Comparison of ENCODE assay signal across 9 cellular contexts in the genomic region with DNA sequence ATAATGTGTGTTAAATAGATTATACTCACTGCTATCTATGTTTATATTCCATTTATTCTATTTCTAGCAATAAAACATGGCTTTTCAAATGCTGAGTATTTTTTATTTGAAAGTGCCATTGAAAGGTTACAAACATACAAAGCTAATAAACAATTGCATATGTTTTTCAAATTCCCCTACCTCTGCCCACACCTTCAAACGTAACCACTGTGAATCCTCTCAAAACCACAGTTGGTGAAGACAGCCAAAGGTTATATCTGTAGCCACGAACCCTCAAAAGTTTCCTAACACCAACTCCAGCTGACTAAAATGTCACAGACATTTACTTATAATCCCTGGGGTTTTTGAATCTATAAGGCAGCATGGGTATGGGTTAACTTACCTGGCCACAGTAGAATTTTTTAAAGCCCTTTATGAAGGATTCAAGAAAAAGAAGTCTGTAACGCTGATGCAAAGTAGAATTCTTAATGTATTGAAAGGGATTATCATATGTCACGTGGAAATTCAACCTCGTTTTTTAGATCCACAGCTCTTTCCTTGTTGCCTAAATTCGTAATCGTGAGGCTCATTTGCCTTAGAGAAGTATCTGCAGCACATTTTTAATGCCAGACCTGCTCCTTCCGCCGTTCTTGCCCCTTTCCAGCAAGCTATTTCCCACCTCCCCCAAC.
A peak's percentile ranks its signal among the peaks of the same experiment; 100 is the strongest.
DNase-seq lines count a peak whose midpoint lies in the region; ATAC-seq, FAIRE-seq and TF ChIP-seq lines count a peak whose summit lies in the region.
"Had no signal": no experiment of that assay in that cellular context is flagged by ENCODE, and none has a peak within 500 bp of the region (broad histone marks: within the 10 kb centered on the region; RNA-seq: fewer than 3 reads in every experiment).

No MANE protein-coding gene starts in this region.

- no peak for FAIRE-seq in kidney (lab: Jason Lieb, UNC)
- FAIRE-seq: colon had no signal

- CTCF ChIA-PET in WTC11 (lab: Charles Lee): no interaction called here

- H3K27me3 Mint-ChIP-seq in CD4-positive, CD25-positive, alpha-beta regulatory T cell: peaks cover under 1% of the 10 kb centered on the region
- H3K27me3 Mint-ChIP-seq in WTC11 (ENCODE audit: low read depth): no peaks in the 10 kb centered on the region

- peaks cover 0 to 3% (median 0%) of the 10 kb centered on the region in 7 donors for H3K9me3 Mint-ChIP-seq in CD4-positive, CD25-positive, alpha-beta regulatory T cell
- peaks cover 22% of the 10 kb centered on the region for H3K9me3 Mint-ChIP-seq in WTC11

- peaks cover 6% of the 10 kb centered on the region for H3K4me1 ChIP-seq in CD4-positive, CD25-positive, alpha-beta regulatory T cell (ENCODE audit: control insufficient read depth, insufficient read depth, low read length, poor library complexity, severe bottlenecking)
- H3K4me1 ChIP-seq in kidney (ENCODE audit: control insufficient read depth in 1 of 2, insufficient read depth in 1 of 2, low read depth in 1 of 2, low read length in 2 of 2) (peaks cover 0 to 3% of the 10 kb centered on the region in 2 donors), HAP-1 (no peaks in the 10 kb centered on the region), vagina (peaks cover 9% of the 10 kb centered on the region)

- peak overlapping the region; percentile 21 for H3K4me3 ChIP-seq in CD4-positive, CD25-positive, alpha-beta regulatory T cell (ENCODE audit: low read depth, low read length)
- H3K4me3 ChIP-seq in kidney (ENCODE audit: low read length in 2 of 2) (no peak overlapping the region), HAP-1 (no peak overlapping the region), vagina (no peak overlapping the region)

- H3K36me3 ChIP-seq in CD4-positive, CD25-positive, alpha-beta regulatory T cell (ENCODE audit: control insufficient read depth, insufficient read depth, low read length): no peaks in the 10 kb centered on the region
- H3K36me3 ChIP-seq in kidney (ENCODE audit: control insufficient read depth in 1 of 2, insufficient read depth in 2 of 2, low read length in 2 of 2) (no peaks in the 10 kb centered on the region), HAP-1 (replicated peaks) (no peaks in the 10 kb centered on the region), vagina (no peaks in the 10 kb centered on the region)

- H3K4me3 Mint-ChIP-seq in CD4-positive, CD25-positive, alpha-beta regulatory T cell: peak overlapping the region in 1 of 4 donors; percentile 31
- no peak overlapping the region for H3K4me3 Mint-ChIP-seq in WTC11

- POLR2A ChIA-PET in WTC11 (lab: Charles Lee): no interaction called here

- no peaks in the 10 kb centered on the region for H3K9me3 ChIP-seq in CD4-positive, CD25-positive, alpha-beta regulatory T cell (ENCODE audit: control insufficient read depth in 2 of 2, low read length in 2 of 2)
- H3K9me3 ChIP-seq in kidney (ENCODE audit: control insufficient read depth in 1 of 2, low read length in 2 of 2) (no peaks in the 10 kb centered on the region), HAP-1 (no peaks in the 10 kb centered on the region), vagina (no peaks in the 10 kb centered on the region)

- no peak overlapping the region for H3K9ac ChIP-seq in kidney (ENCODE audit: low read length in 2 of 2)

- intact Hi-C loops in kidney (cut with DNase I) (no loop called here), vagina (cut with DNase I) (no loop called here)

- H3K27ac ChIP-seq in CD4-positive, CD25-positive, alpha-beta regulatory T cell (ENCODE audit: insufficient read depth, low read length, poor library complexity, severe bottlenecking): no peak overlapping the region
- H3K27ac ChIP-seq in kidney (ENCODE audit: low read depth in 2 of 2, low read length in 2 of 2) (no peak overlapping the region), vagina (no peak overlapping the region)

- no peak overlapping the region for H3K27ac Mint-ChIP-seq in CD4-positive, CD25-positive, alpha-beta regulatory T cell
- H3K27ac Mint-ChIP-seq in WTC11: peak overlapping the region; percentile 3; the same call in 1 of the 2 replicates

- TF ChIP-seq CTCF in WTC11 (IDR thresholded peaks at IDR 0.05) (no peak), kidney (IDR thresholded peaks at IDR 0.05; ENCODE audit: borderline replicate concordance, extremely low read depth, insufficient read depth) (no peak), vagina (IDR thresholded peaks at IDR 0.05) (no peak)

- no peak for ATAC-seq in CD4-positive, CD25-positive, alpha-beta regulatory T cell (ENCODE audit: low read depth in 2 of 2)
- ATAC-seq in GM19328 (IDR thresholded peaks at IDR 0.05; ENCODE audit: unreplicated experiment) (peak; percentile 51), HG03025 (IDR thresholded peaks at IDR 0.05; ENCODE audit: low FRiP score, unreplicated experiment) (peak; percentile 44), WTC11 (no peak)

- TF ChIP-seq POLR2A in vagina (IDR thresholded peaks at IDR 0.05): no peak

- peak in 1 of 3 donors; percentile 18 for DNase-seq in CD4-positive, CD25-positive, alpha-beta regulatory T cell
- DNase-seq in WTC11 (ENCODE audit: low spot score): no peak
- no peak for DNase-seq in kidney
- no peak for DNase-seq in HAP-1 (ENCODE audit: low spot score in 2 of 2)
- no peak for DNase-seq in stimulated activated CD4-positive, alpha-beta T cell treated with anti-CD3 and anti-CD28 coated beads, Interleukin-2, amount 100 ng/mL, for 48 hours
- no peak for DNase-seq in vagina (ENCODE audit: extremely low spot score in 2 of 2)

- peaks cover 0 to 13% (median 5%) of the 10 kb centered on the region in 4 donors for H3K4me1 Mint-ChIP-seq in CD4-positive, CD25-positive, alpha-beta regulatory T cell
- H3K4me1 Mint-ChIP-seq in WTC11: peaks cover 7% of the 10 kb centered on the region

- in situ Hi-C loops in HAP-1 (cut with MboI; ENCODE audit: low sequenced_read_pairs): loop anchor here (25.0 kb wide), 1 partner anchor 217 kb away; no protein-coding TSS in a partner anchor

- no peaks in the 10 kb centered on the region for H3K36me3 Mint-ChIP-seq in CD4-positive, CD25-positive, alpha-beta regulatory T cell
- no peaks in the 10 kb centered on the region for H3K36me3 Mint-ChIP-seq in WTC11

- no peaks in the 10 kb centered on the region for H3K27me3 ChIP-seq in CD4-positive, CD25-positive, alpha-beta regulatory T cell (ENCODE audit: control insufficient read depth, insufficient read depth, low read length)
- peaks cover 19% of the 10 kb centered on the region for H3K27me3 ChIP-seq in HAP-1 (ENCODE audit: low read depth)
- H3K27me3 ChIP-seq in vagina: no peaks in the 10 kb centered on the region

TF ChIP-seq in WTC11, 78 proteins besides CTCF, POLR2A, EP300 and RAD21:
- TF ChIP-seq MXD4 (CRISPR knock-in tag; IDR thresholded peaks at IDR 0.05; ENCODE audit: borderline replicate concordance) (no peak), FOXJ3 (CRISPR knock-in tag; IDR thresholded peaks at IDR 0.05; ENCODE audit: borderline replicate concordance) (no peak), IRF2 (CRISPR knock-in tag; IDR thresholded peaks at IDR 0.05; ENCODE audit: borderline replicate concordance, low read depth) (no peak), ZNF416 (CRISPR knock-in tag; IDR thresholded peaks at IDR 0.05) (no peak), PREB (CRISPR knock-in tag; IDR thresholded peaks at IDR 0.05; ENCODE audit: borderline replicate concordance) (no peak), STAT6 (CRISPR knock-in tag; conservative IDR thresholded peaks at IDR 0.05; ENCODE audit: low read depth) (no peak)
- TF ChIP-seq, protein P1, sequence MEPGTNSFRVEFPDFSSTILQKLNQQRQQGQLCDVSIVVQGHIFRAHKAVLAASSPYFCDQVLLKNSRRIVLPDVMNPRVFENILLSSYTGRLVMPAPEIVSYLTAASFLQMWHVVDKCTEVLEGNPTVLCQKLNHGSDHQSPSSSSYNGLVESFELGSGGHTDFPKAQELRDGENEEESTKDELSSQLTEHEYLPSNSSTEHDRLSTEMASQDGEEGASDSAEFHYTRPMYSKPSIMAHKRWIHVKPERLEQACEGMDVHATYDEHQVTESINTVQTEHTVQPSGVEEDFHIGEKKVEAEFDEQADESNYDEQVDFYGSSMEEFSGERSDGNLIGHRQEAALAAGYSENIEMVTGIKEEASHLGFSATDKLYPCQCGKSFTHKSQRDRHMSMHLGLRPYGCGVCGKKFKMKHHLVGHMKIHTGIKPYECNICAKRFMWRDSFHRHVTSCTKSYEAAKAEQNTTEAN (CRISPR knock-in tag; IDR thresholded peaks at IDR 0.05): no peak

Comparison
In these comparisons a context has a peak if more than half of its experiments do, and no peak if none do; other contexts are left out.
1. ATAC-seq: peak in GM19328 (single experiment) and HG03025 (single experiment); none in CD4-positive, CD25-positive, alpha-beta regulatory T cell (0 of 2) and WTC11 (single experiment).